Comparison of ENCODE assay signal across 8 cellular contexts in the genomic region with DNA sequence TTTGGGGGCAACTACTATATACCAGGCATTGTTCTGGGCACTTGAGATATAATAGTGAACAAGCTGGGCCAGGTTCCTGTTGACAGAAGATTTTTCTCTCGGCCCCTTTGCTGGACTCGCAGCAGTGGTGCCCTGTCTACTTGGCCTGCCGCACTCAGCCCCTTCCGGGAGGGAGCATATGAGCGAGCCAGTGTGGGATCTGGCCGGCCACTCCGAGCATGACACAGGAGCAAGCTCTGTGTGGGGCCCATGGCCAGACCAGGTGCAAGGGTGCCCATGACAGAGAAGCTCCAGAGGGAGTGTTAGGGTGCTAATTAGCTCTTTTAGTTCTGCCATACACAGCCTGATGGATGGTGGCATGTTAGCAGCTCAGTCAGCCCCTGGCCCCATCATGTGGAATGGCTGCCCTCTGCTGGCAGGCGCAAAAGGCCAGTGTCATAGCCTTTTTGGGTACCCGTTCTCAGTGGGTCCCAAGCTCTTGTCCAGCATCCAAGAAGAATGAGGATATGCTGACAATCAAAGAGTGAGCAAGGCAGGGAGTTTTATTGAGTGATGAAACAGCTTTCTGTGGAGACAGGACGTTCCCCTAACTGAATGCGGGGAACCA. TPM values are rescaled to one million over a fixed set of nuclear protein-coding genes. Genes with fewer than 3 reads are reported as not detected.
DNase-seq lines count a peak whose midpoint lies in the region; ATAC-seq and TF ChIP-seq lines count a peak whose summit lies in the region.

No MANE protein-coding gene starts in this region.

- in situ Hi-C loops in ACHN (cut with HindIII; ENCODE audit: low pct_ligation_motif_present, low pct_unique_long_range_greater_than_20kb, low sequenced_read_pairs) = no loop called here

- no peak overlapping the region for H3K27ac ChIP-seq in WERI-Rb-1
- H3K27ac ChIP-seq in right cardiac atrium (ENCODE audit: low read length) = no peak overlapping the region
- no peak overlapping the region for H3K27ac ChIP-seq in upper lobe of left lung
- no peak overlapping the region for H3K27ac ChIP-seq in sigmoid colon

- TF ChIP-seq CTCF in WERI-Rb-1 (IDR thresholded peaks at IDR 0.05; ENCODE audit: low read depth, low read length) = peak; percentile 43
- TF ChIP-seq CTCF in upper lobe of left lung (IDR thresholded peaks at IDR 0.05) = peak in 5 of 6 experiments; percentile 26 to 54 (median 41)
- peak in 1 of 4 experiments; percentile 23 for TF ChIP-seq CTCF in sigmoid colon (IDR thresholded peaks at IDR 0.05)

- H3K4me1 ChIP-seq in right cardiac atrium (ENCODE audit: control insufficient read depth, insufficient read depth, low read length) (no peaks in the 10 kb centered on the region), upper lobe of left lung (no peaks in the 10 kb centered on the region), sigmoid colon (peaks cover 0 to 5% (median 2%) of the 10 kb centered on the region in 4 donors)

- H3K4me3 ChIP-seq in WERI-Rb-1 (ENCODE audit: low read depth, low read length) = no peak overlapping the region
- no peak overlapping the region for H3K4me3 ChIP-seq in right cardiac atrium (ENCODE audit: low read length)
- H3K4me3 ChIP-seq in upper lobe of left lung = no peak overlapping the region
- H3K4me3 ChIP-seq in sigmoid colon = no peak overlapping the region

- H3K9me3 ChIP-seq in WERI-Rb-1 (ENCODE audit: severe bottlenecking) = peaks cover 2% of the 10 kb centered on the region
- H3K9me3 ChIP-seq in right cardiac atrium (ENCODE audit: control insufficient read depth, low read length) = no peaks in the 10 kb centered on the region
- no peaks in the 10 kb centered on the region for H3K9me3 ChIP-seq in upper lobe of left lung
- H3K9me3 ChIP-seq in sigmoid colon = no peaks in the 10 kb centered on the region

- 91% methylated on average over 11 of the region's 11 CpGs for WGBS in right cardiac atrium
- WGBS in upper lobe of left lung, 2 donors = 74 to 86% methylated on average over 5 to 11 of the region's 11 CpGs
- WGBS in sigmoid colon, 2 donors = 83 to 87% methylated on average over 11 of the region's 11 CpGs

- no peaks in the 10 kb centered on the region for H3K36me3 ChIP-seq in WERI-Rb-1
- no peaks in the 10 kb centered on the region for H3K36me3 ChIP-seq in upper lobe of left lung
- no peaks in the 10 kb centered on the region for H3K36me3 ChIP-seq in sigmoid colon

- no peaks in the 10 kb centered on the region for H3K27me3 ChIP-seq in WERI-Rb-1 (ENCODE audit: insufficient read depth, low read depth, severe bottlenecking)
- H3K27me3 ChIP-seq in right cardiac atrium (ENCODE audit: control insufficient read depth, insufficient read depth) = no peaks in the 10 kb centered on the region
- no peaks in the 10 kb centered on the region for H3K27me3 ChIP-seq in upper lobe of left lung
- H3K27me3 ChIP-seq in sigmoid colon = no peaks in the 10 kb centered on the region

- DNase-seq in ACHN (peak; percentile 5), WERI-Rb-1 (peak; percentile 15), right cardiac atrium (peak; percentile 31 to 62 (median 57)), upper lobe of left lung (peak in 1 of 2 donors; percentile 34), sigmoid colon (no peak), OCI-M2 (lab: John Stamatoyannopoulos, UW; ENCODE audit: unreplicated experiment) (no peak), HCEC 1CT (no peak)

- intact Hi-C loops in right cardiac atrium (cut with DNase I) = no loop called here
- intact Hi-C loops in sigmoid colon (cut with DNase I) = no loop called here

- TF ChIP-seq POLR2A in upper lobe of left lung (IDR thresholded peaks at IDR 0.05) = no peak
- TF ChIP-seq POLR2A in sigmoid colon (IDR thresholded peaks at IDR 0.05) = no peak

- peak; percentile 64 for ATAC-seq in GM19452 (IDR thresholded peaks at IDR 0.05; ENCODE audit: unreplicated experiment)
- ATAC-seq in right cardiac atrium = peak in 1 of 2 donors; percentile 59
- ATAC-seq in upper lobe of left lung (ENCODE audit: low FRiP score in 2 of 2) = peak in 1 of 2 donors; percentile 61

- TF ChIP-seq EP300 in upper lobe of left lung (IDR thresholded peaks at IDR 0.05) (no peak), sigmoid colon (IDR thresholded peaks at IDR 0.05) (no peak)

RNA-seq across cellular contexts. Expression of a gene that starts 9.3 kb away (rescaled TPM):
- total RNA-seq in right cardiac atrium (under 1 TPM in 1 of 4 donors, not detected in 3; 0.08 TPM), upper lobe of left lung (under 1 TPM in 4 of 6 donors, not detected in 2; 0.07 to 0.30 (median 0.12) TPM), sigmoid colon (under 1 TPM in 1 of 4 donors, not detected in 3; 0.16 TPM)
- polyA plus RNA-seq in right cardiac atrium (not detected), sigmoid colon (under 1 TPM in 1 of 3 donors, not detected in 2; 0.01 TPM)

Comparison
In these comparisons a context has a peak if more than half of its experiments do, and no peak if none do; other contexts are left out.
1. DNase-seq: peak in ACHN (single experiment), WERI-Rb-1 (single experiment) and right cardiac atrium (3 of 3); none in sigmoid colon (single experiment), OCI-M2 (single experiment) and HCEC 1CT (single experiment).